Comparison of ENCODE assay signal across 7 cellular contexts in the genomic region with DNA sequence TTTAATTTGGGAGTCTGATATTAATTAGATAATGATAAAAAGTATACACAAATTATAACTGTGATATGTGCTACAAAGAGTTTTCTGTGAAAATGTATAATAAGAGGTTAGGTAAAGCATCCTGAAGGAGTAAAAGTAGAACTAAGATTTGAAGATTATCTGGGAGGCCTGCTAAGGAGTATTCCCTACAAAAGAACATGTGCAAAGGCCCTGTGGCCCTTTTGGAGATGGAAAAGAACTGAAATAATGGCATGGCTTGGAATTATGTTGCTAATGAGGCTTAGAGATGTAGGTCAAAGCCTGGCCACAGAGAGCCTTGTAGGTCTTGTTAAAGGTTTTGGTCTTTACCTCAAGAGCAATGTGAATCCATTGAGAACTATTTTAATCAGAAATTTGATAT.
"Had no signal": no experiment of that assay in that cellular context is flagged by ENCODE, and none has a peak within 500 bp of the region (broad histone marks: within the 10 kb centered on the region; RNA-seq: fewer than 3 reads in every experiment).

No MANE protein-coding gene starts in this region.

- H3K4me3 ChIP-seq: GM12878 had no signal

- DNase-seq: GDM1, GF-D8 had no signal

- FAIRE-seq: GM12878, GM12891, GM12892, GM18507, GM19239 had no signal

- ATAC-seq: GM12878 had no signal
